12 cellular contexts compared by ENCODE assay signal in genomic region chr9:69307446-69308216, GRCh38. TPM values are rescaled to one million over a fixed set of nuclear protein-coding genes. Genes with fewer than 3 reads are reported as not detected.
DNase-seq lines count a peak whose midpoint lies in the region; ATAC-seq and TF ChIP-seq lines count a peak whose summit lies in the region.
"Had no signal": no experiment of that assay in that cellular context is flagged by ENCODE, and none has a peak within 500 bp of the region (broad histone marks: within the 10 kb centered on the region; RNA-seq: fewer than 3 reads in every experiment).

No MANE protein-coding gene starts in this region.

- H3K4me1 ChIP-seq in lung (ENCODE audit: control insufficient read depth in 2 of 2, insufficient read depth in 2 of 2, low read length in 2 of 2): peaks cover 0 to 2% of the 10 kb centered on the region in 2 donors

- no peaks in the 10 kb centered on the region for H3K4me1 Mint-ChIP-seq in activated T-helper 1 cell treated with anti-CD3 and anti-CD28 coated beads, Interleukin-12 subunit alpha, Interleukin-12 subunit beta, Interleukin-2, Interleukin-4 antibody, amounts not matched to agents 30 ng/mL and 10 ng/mL and 1 ng/mL, durations not matched to agents 14 hours and 24 hours and 36 hours (ENCODE audit: low read depth)

- no peak overlapping the region for H3K27ac Mint-ChIP-seq in activated T-helper 1 cell treated with anti-CD3 and anti-CD28 coated beads, Interleukin-12 subunit alpha, Interleukin-12 subunit beta, Interleukin-2, Interleukin-4 antibody, amounts not matched to agents 30 ng/mL and 10 ng/mL and 1 ng/mL, durations not matched to agents 14 hours and 24 hours and 36 hours
- H3K27ac Mint-ChIP-seq: activated naive CD4-positive, alpha-beta T cell treated with anti-CD3 and anti-CD28 coated beads for 36 hours; CD4-positive, alpha-beta T cell had no signal

- peak overlapping the region in 1 of 2 donors; percentile 76 for H3K27ac ChIP-seq in lung (ENCODE audit: low read depth in 1 of 2, low read length in 1 of 2)

- ATAC-seq in lung (ENCODE audit: insufficient read depth, low FRiP score): peak; percentile 78
- ATAC-seq: Panc1 had no signal

- H3K36me3 ChIP-seq in lung (ENCODE audit: control insufficient read depth in 2 of 2, insufficient read depth in 2 of 2, low read length in 2 of 2): no peaks in the 10 kb centered on the region

- TF ChIP-seq CTCF in lung (IDR thresholded peaks at IDR 0.05; ENCODE audit: control extremely low read depth, extremely low read depth): no peak

- peaks cover 9% of the 10 kb centered on the region for H3K9me3 Mint-ChIP-seq in activated T-helper 1 cell treated with anti-CD3 and anti-CD28 coated beads, Interleukin-12 subunit alpha, Interleukin-12 subunit beta, Interleukin-2, Interleukin-4 antibody, amounts not matched to agents 30 ng/mL and 10 ng/mL and 1 ng/mL, durations not matched to agents 14 hours and 24 hours and 36 hours

- no peak overlapping the region for H3K4me3 Mint-ChIP-seq in activated T-helper 1 cell treated with anti-CD3 and anti-CD28 coated beads, Interleukin-12 subunit alpha, Interleukin-12 subunit beta, Interleukin-2, Interleukin-4 antibody, amounts not matched to agents 30 ng/mL and 10 ng/mL and 1 ng/mL, durations not matched to agents 14 hours and 24 hours and 36 hours
- H3K4me3 Mint-ChIP-seq: activated naive CD4-positive, alpha-beta T cell treated with anti-CD3 and anti-CD28 coated beads for 36 hours; CD4-positive, alpha-beta T cell had no signal

- DNase-seq in AG08396 (ENCODE audit: low spot score): peak; percentile 36
- peak; percentile 40 for DNase-seq in NCI-H2029 (lab: John Stamatoyannopoulos, UW)
- DNase-seq in fibroblast of gingiva (ENCODE audit: low read depth): peak; percentile 36
- peak; percentile 72 for DNase-seq in lung (ENCODE audit: low spot score)
- DNase-seq in NK-92 treated with Interleukin-12 subunit alpha and Interleukin-12 subunit beta, amount 100 ng/mL, for 24 hours (lab: John Stamatoyannopoulos, UW): no peak
- no peak for DNase-seq in activated CD4-positive, alpha-beta T cell treated with anti-CD3 and anti-CD28 coated beads, Interleukin-2, amount 50 U/mL, for 1 hour
- no peak for DNase-seq in NCI-H146 treated with DMSO at 0.1 percent for 48 hours (lab: John Stamatoyannopoulos, UW; ENCODE audit: unreplicated experiment)
- DNase-seq in activated T-helper 1 cell treated with anti-CD3 and anti-CD28 coated beads, Interleukin-12 subunit alpha, Interleukin-12 subunit beta, Interleukin-2, Interleukin-4 antibody, amounts not matched to agents 30 ng/mL and 10 ng/mL and 1 ng/mL, durations not matched to agents 14 hours and 24 hours and 36 hours (ENCODE audit: low spot score): no peak
- DNase-seq: activated CD4-positive, alpha-beta T cell treated with anti-CD3 and anti-CD28 coated beads for 1 hour; activated naive CD4-positive, alpha-beta T cell treated with anti-CD3 and anti-CD28 coated beads for 36 hours; CD4-positive, alpha-beta T cell had no signal

- H3K9me3 ChIP-seq in lung (ENCODE audit: control insufficient read depth in 2 of 2, insufficient read depth in 1 of 2, low read length in 1 of 2): peaks cover 0 to under 1% of the 10 kb centered on the region in 2 donors

- WGBS in lung, 2 donors: 74 to 89% methylated on average over 5 of the region's 5 CpGs

- no peaks in the 10 kb centered on the region for H3K27me3 ChIP-seq in lung (ENCODE audit: control insufficient read depth, insufficient read depth)

- H3K27me3 Mint-ChIP-seq in activated T-helper 1 cell treated with anti-CD3 and anti-CD28 coated beads, Interleukin-12 subunit alpha, Interleukin-12 subunit beta, Interleukin-2, Interleukin-4 antibody, amounts not matched to agents 30 ng/mL and 10 ng/mL and 1 ng/mL, durations not matched to agents 14 hours and 24 hours and 36 hours (ENCODE audit: insufficient read depth): peaks cover 8% of the 10 kb centered on the region

- no peaks in the 10 kb centered on the region for H3K36me3 Mint-ChIP-seq in activated T-helper 1 cell treated with anti-CD3 and anti-CD28 coated beads, Interleukin-12 subunit alpha, Interleukin-12 subunit beta, Interleukin-2, Interleukin-4 antibody, amounts not matched to agents 30 ng/mL and 10 ng/mL and 1 ng/mL, durations not matched to agents 14 hours and 24 hours and 36 hours (ENCODE audit: low read depth)

- intact Hi-C loops in activated T-helper 1 cell treated with anti-CD3 and anti-CD28 coated beads, Interleukin-12 subunit alpha, Interleukin-12 subunit beta, Interleukin-2, Interleukin-4 antibody, amounts not matched to agents 30 ng/mL and 10 ng/mL and 1 ng/mL, durations not matched to agents 14 hours and 24 hours and 36 hours (cut with micrococcal nuclease): no loop called here

- H3K4me3 ChIP-seq in lung: no peak overlapping the region

RNA-seq across cellular contexts. Expression of gene ENTREP1, which starts 17.4 kb away (rescaled TPM):
- total RNA-seq in lung: 10 to 100 TPM; 20.9 to 47.9 TPM
- 10 to 100 TPM in 1 of 2 donors, 1 to 10 TPM in 1; 3.7 to 15.7 TPM for polyA plus RNA-seq in lung
- not detected in 2 replicates for total RNA-seq in activated T-helper 1 cell treated with anti-CD3 and anti-CD28 coated beads, Interleukin-12 subunit alpha, Interleukin-12 subunit beta, Interleukin-2, Interleukin-4 antibody, amounts not matched to agents 30 ng/mL and 10 ng/mL and 1 ng/mL, durations not matched to agents 14 hours and 24 hours and 36 hours
- total RNA-seq: activated naive CD4-positive, alpha-beta T cell treated with anti-CD3 and anti-CD28 coated beads for 36 hours had no signal

Comparison
In these comparisons a context has a peak if more than half of its experiments do, and no peak if none do; other contexts are left out.
1. DNase-seq: peak in AG08396 (single experiment), NCI-H2029 (single experiment), fibroblast of gingiva (single experiment) and lung (single experiment); none in NK-92 treated with Interleukin-12 subunit alpha and Interleukin-12 subunit beta, amount 100 ng/mL, for 24 hours (single experiment), activated CD4-positive, alpha-beta T cell treated with anti-CD3 and anti-CD28 coated beads, Interleukin-2, amount 50 U/mL, for 1 hour (single experiment), NCI-H146 treated with DMSO at 0.1 percent for 48 hours (single experiment) and activated T-helper 1 cell treated with anti-CD3 and anti-CD28 coated beads, Interleukin-12 subunit alpha, Interleukin-12 subunit beta, Interleukin-2, Interleukin-4 antibody, amounts not matched to agents 30 ng/mL and 10 ng/mL and 1 ng/mL, durations not matched to agents 14 hours and 24 hours and 36 hours (single experiment).
2. RNA of gene ENTREP1, which starts 17.4 kb away (total RNA-seq): 20.9 to 47.9 TPM in lung; not detected in activated T-helper 1 cell treated with anti-CD3 and anti-CD28 coated beads, Interleukin-12 subunit alpha, Interleukin-12 subunit beta, Interleukin-2, Interleukin-4 antibody, amounts not matched to agents 30 ng/mL and 10 ng/mL and 1 ng/mL, durations not matched to agents 14 hours and 24 hours and 36 hours; every median in the first group is over 10 times any median in the second.